ENCODE assay signal across 30 cellular contexts in the genomic region with DNA sequence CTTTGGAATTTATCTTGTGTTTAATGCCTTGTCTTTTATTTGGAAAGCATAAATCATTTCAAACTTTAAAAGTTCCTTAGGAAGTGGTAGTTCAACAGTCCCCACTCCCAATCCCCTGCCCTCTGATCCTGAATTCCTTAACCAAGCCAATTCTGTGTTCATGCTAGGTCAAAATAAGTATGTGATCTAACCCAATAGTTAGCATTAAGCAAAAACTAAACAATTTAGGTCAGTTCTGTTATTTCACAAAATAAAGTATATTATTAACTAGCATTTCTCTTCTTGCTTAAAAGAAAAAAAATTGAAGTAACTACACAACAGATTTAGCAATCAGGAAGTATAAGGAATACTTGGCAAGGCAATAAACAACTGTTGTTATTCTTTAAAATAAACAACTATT.
"Had no signal": no experiment of that assay in that cellular context is flagged by ENCODE, and none has a peak within 500 bp of the region (broad histone marks: within the 10 kb centered on the region; RNA-seq: fewer than 3 reads in every experiment).

No MANE protein-coding gene starts in this region.

- H3K27me3 ChIP-seq: colonic mucosa, heart left ventricle, upper lobe of left lung, vagina had no signal

- H3K27ac ChIP-seq: colonic mucosa, heart left ventricle, left ventricle myocardium inferior, parathyroid adenoma, upper lobe of left lung, vagina, VCaP had no signal

- H3K9me3 ChIP-seq: colonic mucosa, heart left ventricle, left ventricle myocardium inferior, upper lobe of left lung, vagina had no signal

- H3K79me2 ChIP-seq: parathyroid adenoma had no signal

- H3K27ac Mint-ChIP-seq: activated naive CD8-positive, alpha-beta T cell; mesothelial cell of epicardium; naive B cell; stimulated activated effector memory CD8-positive, alpha-beta T cell treated with anti-CD3 and anti-CD28 coated beads, Interleukin-12 subunit alpha, Interleukin-12 subunit beta, amount 100 ng/mL, for 72 hours; stimulated activated naive CD8-positive, alpha-beta T cell treated with anti-CD3 and anti-CD28 coated beads, Interleukin-15, Interleukin-2, amounts not matched to agents 100 ng/mL and 50 ng/mL, for 24 hours; T-helper 1 cell treated with Interleukin-12 subunit alpha and Interleukin-12 subunit beta and Interleukin-4 antibody, amounts not matched to agents 30 μg/mL and 1 μg/mL, for 36 hours had no signal

- H3K4me1 ChIP-seq: colonic mucosa, parathyroid adenoma, upper lobe of left lung had no signal

- H3K9ac ChIP-seq: parathyroid adenoma had no signal

- ATAC-seq: heart left ventricle; right cardiac atrium; stimulated activated effector memory CD8-positive, alpha-beta T cell treated with anti-CD3 and anti-CD28 coated beads, Interleukin-12 subunit alpha, Interleukin-12 subunit beta, amount 100 ng/mL, for 72 hours had no signal

- H3K27me3 Mint-ChIP-seq: activated naive CD8-positive, alpha-beta T cell; naive B cell; stimulated activated naive CD8-positive, alpha-beta T cell treated with anti-CD3 and anti-CD28 coated beads, Interleukin-15, Interleukin-2, amounts not matched to agents 100 ng/mL and 50 ng/mL, for 24 hours had no signal

- H3K4me3 ChIP-seq: colonic mucosa, heart left ventricle, left ventricle myocardium inferior, upper lobe of left lung, vagina had no signal

- H3K9me3 Mint-ChIP-seq: immature natural killer cell; mesothelial cell of epicardium; naive B cell; neural crest cell; stimulated activated effector memory CD8-positive, alpha-beta T cell treated with anti-CD3 and anti-CD28 coated beads, Interleukin-12 subunit alpha, Interleukin-12 subunit beta, amount 100 ng/mL, for 72 hours; stimulated activated naive CD8-positive, alpha-beta T cell treated with anti-CD3 and anti-CD28 coated beads, Interleukin-15, Interleukin-2, amounts not matched to agents 100 ng/mL and 50 ng/mL, for 24 hours; T-helper 1 cell treated with Interleukin-12 subunit alpha and Interleukin-12 subunit beta and Interleukin-4 antibody, amounts not matched to agents 30 μg/mL and 1 μg/mL, for 36 hours had no signal

- H2AFZ ChIP-seq: parathyroid adenoma had no signal

- DNase-seq: activated CD4-positive, alpha-beta T cell treated with anti-CD3 and anti-CD28 coated beads for 4 hours; activated CD4-positive, alpha-beta T cell treated with anti-CD3 and anti-CD28 coated beads, Interleukin-2, amount 50 U/mL, for 4 hours; activated effector memory CD4-positive, alpha-beta T cell treated with Interleukin-2 at 50 U/mL for 16 hours; activated naive CD4-positive, alpha-beta T cell treated with Interleukin-2 at 50 U/mL for 16 hours; activated T-cell treated with anti-CD3 and anti-CD28 coated beads for 4 hours; anterior cingulate cortex; colonic mucosa; effector CD8-positive, alpha-beta T cell; erythroblast; heart left ventricle; hypothalamus; immature natural killer cell; kidney glomerular epithelial cell; left ventricle myocardium inferior; naive B cell; nucleus accumbens; right cardiac atrium; stimulated activated CD4-positive, alpha-beta T cell treated with anti-CD3 and anti-CD28 coated beads, Interleukin-4, amount 100 ng/mL, for 24 hours; substantia nigra; T-helper 9 cell; upper lobe of left lung had no signal

- H3K4me3 Mint-ChIP-seq: activated naive CD8-positive, alpha-beta T cell; immature natural killer cell; mesothelial cell of epicardium; naive B cell; neural crest cell; stimulated activated effector memory CD8-positive, alpha-beta T cell treated with anti-CD3 and anti-CD28 coated beads, Interleukin-12 subunit alpha, Interleukin-12 subunit beta, amount 100 ng/mL, for 72 hours; stimulated activated naive CD8-positive, alpha-beta T cell treated with anti-CD3 and anti-CD28 coated beads, Interleukin-15, Interleukin-2, amounts not matched to agents 100 ng/mL and 50 ng/mL, for 24 hours; T-helper 1 cell treated with Interleukin-12 subunit alpha and Interleukin-12 subunit beta and Interleukin-4 antibody, amounts not matched to agents 30 μg/mL and 1 μg/mL, for 36 hours had no signal

- H3K36me3 ChIP-seq: colonic mucosa had no signal

- H3K4me1 Mint-ChIP-seq: mesothelial cell of epicardium; stimulated activated effector memory CD8-positive, alpha-beta T cell treated with anti-CD3 and anti-CD28 coated beads, Interleukin-12 subunit alpha, Interleukin-12 subunit beta, amount 100 ng/mL, for 72 hours had no signal
